ENCODE assay signal across 8 cellular contexts in the genomic region with DNA sequence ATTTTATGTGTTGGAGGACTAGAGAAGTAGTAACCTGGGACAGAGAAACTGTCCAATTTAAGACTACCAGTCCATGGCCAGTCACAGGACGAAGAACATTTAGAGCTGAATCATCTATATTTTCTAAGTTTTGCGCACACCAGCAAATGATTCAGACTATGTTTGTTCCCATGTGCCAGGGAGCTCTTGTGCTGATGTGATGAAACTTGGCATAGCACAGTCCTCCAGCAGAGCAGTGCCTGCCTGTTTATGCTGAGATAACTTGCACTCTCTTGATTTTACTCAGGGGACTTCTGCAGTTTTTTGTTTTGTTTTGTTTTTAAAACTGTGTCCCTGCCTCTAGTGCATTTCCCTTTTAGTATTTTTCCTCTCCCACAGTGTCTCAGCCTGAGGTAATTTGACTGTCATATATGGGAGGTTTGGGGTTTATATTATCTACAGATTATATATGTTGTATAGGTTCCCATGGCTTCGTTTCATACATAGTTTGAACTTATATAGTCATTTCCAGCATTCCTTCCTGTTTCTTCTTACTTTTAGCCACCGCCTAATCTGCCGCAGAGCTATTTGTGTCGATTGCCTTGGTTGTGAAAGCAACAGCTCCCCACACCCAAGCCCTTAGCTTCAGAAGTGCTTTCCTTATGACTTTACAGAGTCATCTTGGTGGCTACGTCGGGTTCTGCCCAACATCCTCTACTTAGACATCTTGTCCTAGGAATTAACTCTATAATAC. TPM values are rescaled to one million over a fixed set of nuclear protein-coding genes. Genes with fewer than 3 reads are reported as not detected.
DNase-seq lines count a peak whose midpoint lies in the region; ATAC-seq and TF ChIP-seq lines count a peak whose summit lies in the region.

No MANE protein-coding gene starts in this region.

- H3K4me3 ChIP-seq in GM23338: no peak overlapping the region
- no peak overlapping the region for H3K4me3 ChIP-seq in NB4 (ENCODE audit: low read depth, low read length)
- H3K4me3 ChIP-seq in naive thymus-derived CD4-positive, alpha-beta T cell (ENCODE audit: low read length): no peak overlapping the region
- no peak overlapping the region for H3K4me3 ChIP-seq in BE2C (ENCODE audit: low read depth, low read length)

- DNase-seq in GM13977 (ENCODE audit: low spot score): peak; percentile 22
- no peak for DNase-seq in GM23338 (ENCODE audit: low spot score)
- peak; percentile 65 for DNase-seq in NB4 (ENCODE audit: low read depth)
- peak; percentile 3 for DNase-seq in central memory CD4-positive, alpha-beta T cell
- DNase-seq in naive thymus-derived CD4-positive, alpha-beta T cell: peak in 7 of 9 donors; percentile 1 to 59 (median 10)
- DNase-seq in HT-29 (ENCODE audit: low spot score): no peak
- no peak for DNase-seq in NCI-H1930 (lab: John Stamatoyannopoulos, UW)
- DNase-seq in BE2C: no peak

- no peaks in the 10 kb centered on the region for H3K27me3 Mint-ChIP-seq in GM23338 (ENCODE audit: insufficient read depth, low read depth, poor library complexity)
- peaks cover 0 to 11% (median 7%) of the 10 kb centered on the region in 5 donors for H3K27me3 Mint-ChIP-seq in naive thymus-derived CD4-positive, alpha-beta T cell

- ATAC-seq in GM23338: 0 out of 3 replicates have a peak, but pooled peaks have one; percentile 22
- ATAC-seq in naive thymus-derived CD4-positive, alpha-beta T cell: peak; percentile 87

- no peak overlapping the region for H3K4me2 ChIP-seq in GM23338

- no peak overlapping the region for H3K27ac Mint-ChIP-seq in GM23338
- peak overlapping the region in 4 of 9 donors; percentile 10 to 92 (median 72) for H3K27ac Mint-ChIP-seq in naive thymus-derived CD4-positive, alpha-beta T cell

- no peak for TF ChIP-seq CTCF in GM13977 (IDR thresholded peaks at IDR 0.05; ENCODE audit: extremely low read depth, insufficient read depth, missing control alignments)
- no peak for TF ChIP-seq CTCF in GM23338 (conservative IDR thresholded peaks at IDR 0.05; ENCODE audit: low read depth in 2 of 2)
- TF ChIP-seq CTCF in NB4 (IDR thresholded peaks at IDR 0.05; ENCODE audit: low read depth, low read length): no peak
- no peak for TF ChIP-seq CTCF in BE2C (IDR thresholded peaks at IDR 0.05; ENCODE audit: low read depth, low read length)

- no peaks in the 10 kb centered on the region for H3K9me3 ChIP-seq in naive thymus-derived CD4-positive, alpha-beta T cell (ENCODE audit: control insufficient read depth in 2 of 3, low read length in 3 of 3)
- H3K9me3 ChIP-seq in BE2C: no peaks in the 10 kb centered on the region

- intact Hi-C loops in naive thymus-derived CD4-positive, alpha-beta T cell (cut with micrococcal nuclease): loop anchor here in 1 of 2 donors (1.0 to 5.0 kb wide), 4 partner anchors 46 to 236 kb away; a partner anchor contains a TSS

- in situ Hi-C loops in GM13977 (cut with MboI; ENCODE audit: low pct_unique_long_range_greater_than_20kb, low sequenced_read_pairs, unreplicated experiment): no loop called here

- TF ChIP-seq POLR2A in NB4 (IDR thresholded peaks at IDR 0.05; ENCODE audit: extremely low read depth, insufficient read length): no peak

- no peaks in the 10 kb centered on the region for H3K9me3 Mint-ChIP-seq in GM23338
- no peaks in the 10 kb centered on the region for H3K9me3 Mint-ChIP-seq in naive thymus-derived CD4-positive, alpha-beta T cell

- CTCF ChIA-PET in naive thymus-derived CD4-positive, alpha-beta T cell (lab: Charles Lee): no interaction called here

- H3K27me3 ChIP-seq in GM23338 (ENCODE audit: insufficient read depth) (no peaks in the 10 kb centered on the region), BE2C (no peaks in the 10 kb centered on the region)
- no peaks in the 10 kb centered on the region for H3K27me3 ChIP-seq in naive thymus-derived CD4-positive, alpha-beta T cell (ENCODE audit: control insufficient read depth in 2 of 2, insufficient read depth in 2 of 2, low read length in 2 of 2)

- H3F3A ChIP-seq in GM23338 (replicated peaks; ENCODE audit: low read depth): no peaks in the 10 kb centered on the region

- H4K20me1 ChIP-seq in GM23338 (replicated peaks; ENCODE audit: insufficient read depth): peaks cover 3% of the 10 kb centered on the region; the same call in 1 of the 2 replicates

- H3K4me1 Mint-ChIP-seq in GM23338: peaks cover 28% of the 10 kb centered on the region
- H3K4me1 Mint-ChIP-seq in naive thymus-derived CD4-positive, alpha-beta T cell: peaks cover 0 to 26% (median 10%) of the 10 kb centered on the region in 7 donors

- no peaks in the 10 kb centered on the region for H3K36me3 ChIP-seq in GM23338 (ENCODE audit: insufficient read depth)
- no peaks in the 10 kb centered on the region for H3K36me3 ChIP-seq in naive thymus-derived CD4-positive, alpha-beta T cell (ENCODE audit: control insufficient read depth in 2 of 3, insufficient read depth in 3 of 3, low read length in 3 of 3)
- H3K36me3 ChIP-seq in BE2C: no peaks in the 10 kb centered on the region

- H2AFZ ChIP-seq in GM23338: no peak overlapping the region

- POLR2A ChIA-PET in naive thymus-derived CD4-positive, alpha-beta T cell (lab: Charles Lee): no interaction called here

- H3K4me1 ChIP-seq in GM23338 (ENCODE audit: insufficient read depth) (peaks cover 12% of the 10 kb centered on the region), BE2C (peaks cover 22% of the 10 kb centered on the region)
- peaks cover 0 to 5% of the 10 kb centered on the region in 2 donors for H3K4me1 ChIP-seq in naive thymus-derived CD4-positive, alpha-beta T cell (ENCODE audit: control insufficient read depth in 2 of 2, insufficient read depth in 2 of 2, low read length in 2 of 2)

- peaks cover 6% of the 10 kb centered on the region; the same call in 1 of the 2 replicates for H3K79me2 ChIP-seq in GM23338 (replicated peaks; ENCODE audit: insufficient read depth)

- no peaks in the 10 kb centered on the region for H3K36me3 Mint-ChIP-seq in GM23338 (ENCODE audit: low read depth)
- H3K36me3 Mint-ChIP-seq in naive thymus-derived CD4-positive, alpha-beta T cell: peaks cover 0 to 1% (median 0%) of the 10 kb centered on the region in 5 donors

- H3K4me3 Mint-ChIP-seq in GM23338: no peak overlapping the region
- peak overlapping the region in 8 of 10 donors; percentile 7 to 67 (median 54) for H3K4me3 Mint-ChIP-seq in naive thymus-derived CD4-positive, alpha-beta T cell

- H3K27ac ChIP-seq in GM23338 (ENCODE audit: low read depth): no peak overlapping the region
- H3K27ac ChIP-seq in naive thymus-derived CD4-positive, alpha-beta T cell (ENCODE audit: low read depth, low read length): no peak overlapping the region

- H3K9me2 ChIP-seq in GM23338 (ENCODE audit: insufficient read depth): no peaks in the 10 kb centered on the region

TF ChIP-seq in GM23338, 12 proteins besides CTCF, POLR2A, EP300 and RAD21 (continues in another document):
- no peak for TF ChIP-seq EZH2 (IDR thresholded peaks at IDR 0.05; ENCODE audit: low read depth, unreplicated experiment)
- TF ChIP-seq ZNF331 (CRISPR knock-in tag; IDR thresholded peaks at IDR 0.05; ENCODE audit: low read depth): no peak

RNA-seq across cellular contexts. Expression of a gene that starts 45.5 kb away (rescaled TPM):
- 20.9 and 26.4 TPM in 2 replicates for total RNA-seq in GM23338 (2014; rRNA removed; shearing (Covaris generic))
- 2.9 and 3.9 TPM in 2 replicates for polyA plus RNA-seq in GM23338 (2016; fragmentation: Nextera tagmentation; extraction: Ambion mirVana)
- 10 to 100 TPM in 1 of 5 experiments, 1 to 10 TPM in 4; 4.0 to 19.1 (median 5.7) TPM for total RNA-seq in naive thymus-derived CD4-positive, alpha-beta T cell
- 1 to 10 TPM in 1 of 2 donors, under 1 TPM in 1; 0.48 to 1.3 TPM for polyA plus RNA-seq in naive thymus-derived CD4-positive, alpha-beta T cell
- total RNA-seq in HT-29 (2014; rRNA removed; shearing (Covaris generic)): 14.8 and 19.2 TPM in 2 replicates
- 11.2 TPM for polyA plus RNA-seq in BE2C (2012; ENCODE audit: insufficient read depth, insufficient read length, low read depth)

Comparison
In these comparisons a context has a peak if more than half of its experiments do, and no peak if none do; other contexts are left out.
1. DNase-seq: peak in GM13977 (single experiment), NB4 (single experiment), central memory CD4-positive, alpha-beta T cell (single experiment) and naive thymus-derived CD4-positive, alpha-beta T cell (7 of 9); none in GM23338 (single experiment), HT-29 (single experiment), NCI-H1930 (0 of 2) and BE2C (single experiment).